25 cellular contexts compared by ENCODE assay signal in the genomic region with DNA sequence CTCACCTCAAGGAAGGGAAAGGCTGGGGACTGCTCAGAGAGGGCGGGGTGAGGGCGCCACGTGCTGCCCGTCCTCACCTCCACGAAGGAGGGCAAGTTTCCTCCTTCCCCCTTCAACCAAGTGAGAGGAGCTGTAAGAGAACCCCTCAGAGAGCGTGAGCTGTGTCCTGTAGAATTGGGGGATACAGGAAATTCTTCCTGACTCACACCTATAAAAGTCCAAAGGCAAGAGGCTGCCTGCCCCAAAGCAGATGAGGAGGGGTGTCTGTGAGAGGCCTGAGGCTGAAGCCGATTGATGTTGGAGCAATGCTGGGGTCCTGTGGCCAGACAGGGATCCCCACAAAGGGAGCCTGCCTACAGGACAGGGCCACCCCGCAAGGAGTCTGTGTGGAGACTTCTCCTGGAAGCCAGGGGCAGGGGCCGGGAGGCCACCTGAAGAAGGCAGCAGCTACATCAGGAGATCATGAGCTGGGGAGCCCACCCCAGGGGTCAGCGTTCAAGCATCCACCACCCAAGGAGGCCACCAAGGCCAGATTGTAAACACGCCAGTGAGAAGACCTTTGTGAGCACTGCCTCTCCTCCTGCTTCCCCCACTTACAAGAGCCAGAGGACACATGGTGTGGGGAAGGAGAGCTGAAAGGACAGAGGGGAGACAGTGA. TPM values are rescaled to one million over a fixed set of nuclear protein-coding genes. Genes with fewer than 3 reads are reported as not detected.
DNase-seq lines count a peak whose midpoint lies in the region; ATAC-seq and TF ChIP-seq lines count a peak whose summit lies in the region.
"Had no signal": no experiment of that assay in that cellular context is flagged by ENCODE, and none has a peak within 500 bp of the region (broad histone marks: within the 10 kb centered on the region; RNA-seq: fewer than 3 reads in every experiment).

No MANE protein-coding gene starts in this region.

- H3K27me3 Mint-ChIP-seq in T-helper 1 cell treated with Interleukin-12 subunit alpha and Interleukin-12 subunit beta and Interleukin-4 antibody, amounts not matched to agents 30 μg/mL and 1 μg/mL, for 36 hours (ENCODE audit: low read depth), result peaks cover 3% of the 10 kb centered on the region
- no peaks in the 10 kb centered on the region for H3K27me3 Mint-ChIP-seq in neural crest cell (ENCODE audit: low read depth)
- H3K27me3 Mint-ChIP-seq in natural killer cell (ENCODE audit: low read depth in 2 of 2), result no peaks in the 10 kb centered on the region
- no peaks in the 10 kb centered on the region for H3K27me3 Mint-ChIP-seq in type B pancreatic cell
- H3K27me3 Mint-ChIP-seq: T-cell had no signal

- no peaks in the 10 kb centered on the region for H3K9me3 Mint-ChIP-seq in T-helper 1 cell treated with Interleukin-12 subunit alpha and Interleukin-12 subunit beta and Interleukin-4 antibody, amounts not matched to agents 30 μg/mL and 1 μg/mL, for 36 hours
- no peaks in the 10 kb centered on the region for H3K9me3 Mint-ChIP-seq in neural crest cell
- H3K9me3 Mint-ChIP-seq in natural killer cell, result no peaks in the 10 kb centered on the region
- no peaks in the 10 kb centered on the region for H3K9me3 Mint-ChIP-seq in type B pancreatic cell
- H3K9me3 Mint-ChIP-seq: activated B cell treated with CpG ODN at 0.5 μM for 24 hours, T-cell had no signal

- H3K9me3 ChIP-seq in ascending aorta, result no peaks in the 10 kb centered on the region
- no peaks in the 10 kb centered on the region for H3K9me3 ChIP-seq in tibial artery
- H3K9me3 ChIP-seq: psoas muscle had no signal

- peaks cover 11 to 25% of the 10 kb centered on the region in 2 donors for H3K4me1 ChIP-seq in ascending aorta
- peaks cover 10 to 34% (median 25%) of the 10 kb centered on the region in 4 donors for H3K4me1 ChIP-seq in tibial artery

- H3K36me3 ChIP-seq in ascending aorta (no peaks in the 10 kb centered on the region), tibial artery (no peaks in the 10 kb centered on the region)

- peaks cover 14% of the 10 kb centered on the region for H3K4me1 Mint-ChIP-seq in T-helper 1 cell treated with Interleukin-12 subunit alpha and Interleukin-12 subunit beta and Interleukin-4 antibody, amounts not matched to agents 30 μg/mL and 1 μg/mL, for 36 hours (ENCODE audit: low read depth)
- peaks cover 6% of the 10 kb centered on the region for H3K4me1 Mint-ChIP-seq in neural crest cell
- H3K4me1 Mint-ChIP-seq in natural killer cell, result peaks cover 0 to 6% of the 10 kb centered on the region in 2 donors
- peaks cover 14% of the 10 kb centered on the region for H3K4me1 Mint-ChIP-seq in type B pancreatic cell (ENCODE audit: unreplicated experiment)

- intact Hi-C loops in ascending aorta (cut with DNase I) (loop anchor here (2.0 to 5.0 kb wide), 2 partner anchors 17 to 119 kb away; a partner anchor contains a TSS), tibial artery (cut with DNase I; ENCODE audit: low total_unique reads) (loop anchor here (5.0 kb wide), 1 partner anchor 109 kb away; a partner anchor contains a TSS), natural killer cell (cut with micrococcal nuclease) (no loop called here)

- peak overlapping the region; percentile 41 for H3K27ac Mint-ChIP-seq in T-helper 1 cell treated with Interleukin-12 subunit alpha and Interleukin-12 subunit beta and Interleukin-4 antibody, amounts not matched to agents 30 μg/mL and 1 μg/mL, for 36 hours
- H3K27ac Mint-ChIP-seq in neural crest cell (ENCODE audit: unreplicated experiment) (peak overlapping the region; percentile 27), natural killer cell (no peak overlapping the region), type B pancreatic cell (no peak overlapping the region)
- H3K27ac Mint-ChIP-seq: activated B cell treated with CpG ODN at 0.5 μM for 24 hours had no signal

- DNase-seq in T-helper 1 cell (no peak), ascending aorta (ENCODE audit: low spot score in 2 of 2) (peak in 1 of 2 donors; percentile 60), neural crest cell (ENCODE audit: low read depth, low spot score) (no peak), tibial artery (no peak), natural killer cell (no peak), KBM-7 (no peak), type B pancreatic cell (ENCODE audit: extremely low spot score, unreplicated experiment) (no peak)
- DNase-seq: 8988T; activated B cell treated with CpG ODN at 0.5 μM for 24 hours; activated effector memory CD4-positive, alpha-beta T cell treated with Interleukin-2 at 50 U/mL for 16 hours; anterior cingulate cortex; CD4-positive, CD25-positive, alpha-beta regulatory T cell; glutamatergic neuron; islet precursor cell; NCI-H774; psoas muscle; stimulated activated CD4-positive, alpha-beta T cell treated with anti-CD3 and anti-CD28 coated beads, Interleukin-15, amount 100 ng/mL, for 24 hours; T-cell had no signal

- H3K4me3 ChIP-seq in ascending aorta, result no peak overlapping the region
- H3K4me3 ChIP-seq in tibial artery, result no peak overlapping the region
- H3K4me3 ChIP-seq: psoas muscle had no signal

- TF ChIP-seq CTCF in ascending aorta (IDR thresholded peaks at IDR 0.05) (no peak), neural crest cell (conservative IDR thresholded peaks at IDR 0.05) (no peak), tibial artery (IDR thresholded peaks at IDR 0.05) (no peak), natural killer cell (IDR thresholded peaks at IDR 0.05) (no peak), type B pancreatic cell (conservative IDR thresholded peaks at IDR 0.05) (no peak)

- in situ Hi-C loops in KBM-7 (cut with MboI; ENCODE audit: low pct_unique_long_range_greater_than_20kb, low sequenced_read_pairs), result loop anchor here (10.0 kb wide), 1 partner anchor 267 kb away; a partner anchor contains a TSS

- H3K36me3 Mint-ChIP-seq in T-helper 1 cell treated with Interleukin-12 subunit alpha and Interleukin-12 subunit beta and Interleukin-4 antibody, amounts not matched to agents 30 μg/mL and 1 μg/mL, for 36 hours (ENCODE audit: low read depth), result no peaks in the 10 kb centered on the region
- H3K36me3 Mint-ChIP-seq in neural crest cell (ENCODE audit: low read depth) (no peaks in the 10 kb centered on the region), natural killer cell (no peaks in the 10 kb centered on the region), type B pancreatic cell (no peaks in the 10 kb centered on the region)
- H3K36me3 Mint-ChIP-seq: CD4-positive, CD25-positive, alpha-beta regulatory T cell; T-cell had no signal

- H3K27me3 ChIP-seq in ascending aorta (no peaks in the 10 kb centered on the region), tibial artery (no peaks in the 10 kb centered on the region)

- no peak for ATAC-seq in natural killer cell
- ATAC-seq: T-cell had no signal

- no peak overlapping the region for H3K4me3 Mint-ChIP-seq in T-helper 1 cell treated with Interleukin-12 subunit alpha and Interleukin-12 subunit beta and Interleukin-4 antibody, amounts not matched to agents 30 μg/mL and 1 μg/mL, for 36 hours
- H3K4me3 Mint-ChIP-seq in neural crest cell (no peak overlapping the region), natural killer cell (no peak overlapping the region), type B pancreatic cell (no peak overlapping the region)
- H3K4me3 Mint-ChIP-seq: activated B cell treated with CpG ODN at 0.5 μM for 24 hours; CD4-positive, CD25-positive, alpha-beta regulatory T cell; T-cell had no signal

- H3K27ac ChIP-seq in ascending aorta (peak overlapping the region; percentile 78 to 94), tibial artery (peak overlapping the region; percentile 81 to 82)
- H3K27ac ChIP-seq: epithelial cell of prostate had no signal

RNA-seq across cellular contexts. Expression of a gene that starts 27.7 kb away (rescaled TPM):
- 336 TPM for total RNA-seq in ascending aorta
- not detected in 2 replicates for total RNA-seq in neural crest cell
- 100 to 1,000 TPM; 174 to 261 (median 245) TPM for total RNA-seq in natural killer cell
- total RNA-seq in type B pancreatic cell (ENCODE audit: low replicate concordance), result 21.9 and 1,154 TPM in 2 replicates

RNA-seq across cellular contexts. Expression of a gene that starts 32.7 kb away (rescaled TPM):
- total RNA-seq in ascending aorta (not detected), neural crest cell (not detected in 2 replicates), natural killer cell (not detected), type B pancreatic cell (ENCODE audit: low replicate concordance) (0.62 TPM in 1 of 2 replicates, not detected in the other)
- total RNA-seq: H1, mucosa of gallbladder, psoas muscle, temporal lobe had no signal

RNA-seq across cellular contexts. Expression of a gene that starts 37.6 kb away (rescaled TPM):
- total RNA-seq in ascending aorta, result 690 TPM
- 10.3 and 11.7 TPM in 2 replicates for total RNA-seq in neural crest cell
- 100 to 1,000 TPM; 509 to 689 (median 597) TPM for total RNA-seq in natural killer cell
- 61.0 and 200 TPM in 2 replicates for total RNA-seq in type B pancreatic cell (ENCODE audit: low replicate concordance)

RNA-seq across cellular contexts. Expression of a gene that starts 41.0 kb away (rescaled TPM):
- total RNA-seq in ascending aorta (not detected), neural crest cell (not detected in 2 replicates), natural killer cell (not detected), type B pancreatic cell (ENCODE audit: low replicate concordance) (1.4 and 2.8 TPM in 2 replicates)
- total RNA-seq: activated B cell treated with CpG ODN at 0.5 μM for 24 hours; activated CD8-positive, alpha-beta memory T cell treated with anti-CD3 and anti-CD28 coated beads for 36 hours; CD4-positive, CD25-positive, alpha-beta regulatory T cell; mucosa of gallbladder; T-cell; temporal lobe had no signal

RNA-seq across cellular contexts. Expression of a gene that starts 47.6 kb away (rescaled TPM):
- total RNA-seq in ascending aorta, result not detected
- total RNA-seq in neural crest cell, result not detected in 2 replicates
- total RNA-seq in natural killer cell, result not detected
- total RNA-seq in type B pancreatic cell (ENCODE audit: low replicate concordance), result 6.2 and 10.2 TPM in 2 replicates
- total RNA-seq: activated B cell treated with CpG ODN at 0.5 μM for 24 hours; activated CD8-positive, alpha-beta memory T cell treated with anti-CD3 and anti-CD28 coated beads for 36 hours; CD4-positive, CD25-positive, alpha-beta regulatory T cell; H1; mucosa of gallbladder; RPMI7951; T-cell; temporal lobe had no signal

Comparison
In these comparisons a context has a peak if more than half of its experiments do, and no peak if none do; other contexts are left out.
1. H3K27ac Mint-ChIP-seq: peak in T-helper 1 cell treated with Interleukin-12 subunit alpha and Interleukin-12 subunit beta and Interleukin-4 antibody, amounts not matched to agents 30 μg/mL and 1 μg/mL, for 36 hours (single experiment) and neural crest cell (single experiment); none in natural killer cell (0 of 2) and type B pancreatic cell (single experiment).
2. RNA of a gene that starts 27.7 kb away (total RNA-seq): 336 TPM in ascending aorta (single experiment), 174 to 261 TPM in natural killer cell and 21.9 to 1,154 TPM in type B pancreatic cell; not detected in neural crest cell; every median in the first group is over 10 times any median in the second.